ENCODE assay signal across 20 cellular contexts in the genomic region with DNA sequence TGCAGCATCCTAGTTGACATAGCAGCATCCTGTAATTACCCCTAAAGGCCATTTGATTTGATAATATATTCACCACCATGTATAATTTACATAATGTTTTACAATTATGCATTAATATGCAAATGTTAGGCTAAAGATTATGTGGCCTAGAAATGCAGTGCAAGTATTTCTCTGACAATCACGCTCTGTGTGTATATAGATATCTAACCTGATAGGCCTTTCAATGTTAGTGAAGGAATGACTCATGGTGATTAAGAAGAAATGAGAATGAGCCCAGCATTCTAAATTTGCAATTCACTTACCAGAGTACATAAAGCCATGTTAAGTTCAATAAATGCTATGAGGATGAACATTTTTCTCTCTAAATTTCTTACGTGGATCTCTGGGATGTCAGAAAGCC.
DNase-seq lines count a peak whose midpoint lies in the region; ATAC-seq, FAIRE-seq and TF ChIP-seq lines count a peak whose summit lies in the region.
"Had no signal": no experiment of that assay in that cellular context is flagged by ENCODE, and none has a peak within 500 bp of the region (broad histone marks: within the 10 kb centered on the region; RNA-seq: fewer than 3 reads in every experiment).

No MANE protein-coding gene starts in this region.

- no peaks in the 10 kb centered on the region for H3K9me2 ChIP-seq in SK-N-SH

- no peak overlapping the region for H4K12ac ChIP-seq in trophoblast cell (ENCODE audit: low read depth, low read length)

- H3K9me3 ChIP-seq in SK-N-SH (no peaks in the 10 kb centered on the region), astrocyte (ENCODE audit: insufficient read depth, low read depth, low read length) (no peaks in the 10 kb centered on the region), neuronal stem cell (replicated peaks in 1 of 2; ENCODE audit: control insufficient read depth in 2 of 2, insufficient read depth in 1 of 2, low read depth in 1 of 2, low read length in 2 of 2) (peaks cover 0 to 24% of the 10 kb centered on the region in 2 donors), trophoblast cell (ENCODE audit: insufficient read depth, low read depth, low read length) (peaks cover 2% of the 10 kb centered on the region)

- CTCF ChIA-PET in SK-N-SH (lab: Yijun Ruan, JAX), result interaction anchor here (0.7 to 2.2 kb wide), 6 partner anchors 10 to 613 kb away, joined by 3 to 11 read pairs (median 5); no protein-coding TSS in a partner anchor

- TF ChIP-seq RAD21 in SK-N-SH (IDR thresholded peaks at IDR 0.05; ENCODE audit: low read length), result no peak

- H4K8ac ChIP-seq in neuronal stem cell (ENCODE audit: low read depth, low read length), result no peak overlapping the region
- H4K8ac ChIP-seq in trophoblast cell (ENCODE audit: low read depth, low read length), result no peak overlapping the region

- H3K9ac ChIP-seq in SK-N-SH (no peak overlapping the region), astrocyte (ENCODE audit: low read length) (no peak overlapping the region), neuronal stem cell (ENCODE audit: low read depth, low read length, poor library complexity) (no peak overlapping the region), trophoblast cell (ENCODE audit: low read length) (no peak overlapping the region)
- H3K9ac ChIP-seq: BLaER1 had no signal

- H3K4ac ChIP-seq in neuronal stem cell (ENCODE audit: low read length), result no peak overlapping the region
- H3K4ac ChIP-seq in trophoblast cell (ENCODE audit: low read depth, low read length), result no peak overlapping the region

- H2BK5ac ChIP-seq in neuronal stem cell (ENCODE audit: low read length), result no peak overlapping the region
- no peak overlapping the region for H2BK5ac ChIP-seq in trophoblast cell (ENCODE audit: low read depth, low read length, poor library complexity)

- H3K79me1 ChIP-seq in neuronal stem cell (ENCODE audit: low read depth, low read length), result no peaks in the 10 kb centered on the region
- H3K79me1 ChIP-seq in trophoblast cell (ENCODE audit: low read length), result no peaks in the 10 kb centered on the region

- H3K36me3 ChIP-seq in SK-N-SH (replicated peaks in 1 of 2; ENCODE audit: control insufficient read depth in 1 of 2, insufficient read depth in 2 of 2, low read length in 1 of 2) (no peaks in the 10 kb centered on the region), astrocyte (ENCODE audit: insufficient read depth, low read length) (no peaks in the 10 kb centered on the region), neuronal stem cell (replicated peaks in 1 of 2; ENCODE audit: control insufficient read depth in 2 of 2, insufficient read depth in 2 of 2, low read length in 2 of 2) (no peaks in the 10 kb centered on the region), trophoblast cell (ENCODE audit: control insufficient read depth in 1 of 2, insufficient read depth in 2 of 2, low read length in 2 of 2) (no peaks in the 10 kb centered on the region)

- H3K79me2 ChIP-seq in SK-N-SH (ENCODE audit: insufficient read depth), result no peaks in the 10 kb centered on the region
- no peaks in the 10 kb centered on the region for H3K79me2 ChIP-seq in astrocyte (ENCODE audit: insufficient read depth, low read length)
- H3K79me2 ChIP-seq in trophoblast cell (ENCODE audit: control insufficient read depth, insufficient read depth, low read length, poor library complexity), result no peaks in the 10 kb centered on the region

- H3F3A ChIP-seq in SK-N-SH (replicated peaks; ENCODE audit: insufficient read depth), result no peaks in the 10 kb centered on the region

- peaks cover 0 to 15% of the 10 kb centered on the region in 2 experiments; a peak in 2 of 4 replicates for H3K4me1 ChIP-seq in SK-N-SH (ENCODE audit: control insufficient read depth in 1 of 2, insufficient read depth in 2 of 2, low read depth in 1 of 2, low read length in 1 of 2)
- H3K4me1 ChIP-seq in astrocyte (ENCODE audit: insufficient read depth, low read length), result peaks cover 11% of the 10 kb centered on the region
- no peaks in the 10 kb centered on the region for H3K4me1 ChIP-seq in foreskin keratinocyte
- peaks cover 0 to 9% of the 10 kb centered on the region in 2 donors for H3K4me1 ChIP-seq in neuronal stem cell (ENCODE audit: control insufficient read depth in 2 of 2, insufficient read depth in 1 of 2, low read depth in 1 of 2, low read length in 2 of 2)
- no peaks in the 10 kb centered on the region for H3K4me1 ChIP-seq in trophoblast cell (ENCODE audit: control insufficient read depth in 1 of 2, insufficient read depth in 2 of 2, low read length in 2 of 2)
- H3K4me1 ChIP-seq: BLaER1 had no signal

- no peak for ATAC-seq in SK-N-SH treated with all-trans-retinoic acid at 6 μM for 48 hours
- peak; percentile 13 for ATAC-seq in foreskin keratinocyte
- ATAC-seq: CD8-positive, alpha-beta T cell had no signal

- no peak for FAIRE-seq in astrocyte (lab: Jason Lieb, UNC)
- FAIRE-seq: GM19239 had no signal

- no peak overlapping the region for H2AK5ac ChIP-seq in neuronal stem cell (ENCODE audit: low read depth, low read length)
- no peak overlapping the region for H2AK5ac ChIP-seq in trophoblast cell (ENCODE audit: low read length)

- H2AFZ ChIP-seq in SK-N-SH (ENCODE audit: low read depth), result no peak overlapping the region
- H2AFZ ChIP-seq in astrocyte (ENCODE audit: low read depth, low read length), result no peak overlapping the region
- H2AFZ ChIP-seq in neuronal stem cell (ENCODE audit: low read length), result no peak overlapping the region
- H2AFZ ChIP-seq in trophoblast cell (ENCODE audit: insufficient read depth, low read length, poor library complexity), result no peak overlapping the region

- intact Hi-C loops in posterior vena cava (cut with DNase I), result no loop called here

- H3K23ac ChIP-seq in neuronal stem cell (ENCODE audit: low read depth, low read length, poor library complexity) (no peak overlapping the region), trophoblast cell (ENCODE audit: low read length) (no peak overlapping the region)

- DNase-seq in SK-N-SH (no peak), HT1080 (ENCODE audit: low read depth) (peak; percentile 7), astrocyte (ENCODE audit: low read depth) (peak; percentile 14), foreskin keratinocyte (peak in 1 of 2 donors; percentile 32), posterior vena cava (ENCODE audit: low spot score) (no peak), neuronal stem cell (ENCODE audit: low spot score) (no peak), trophoblast cell (no peak)
- DNase-seq: CD8-positive, alpha-beta T cell; H9; Kasumi-1; NCI-H187; NCI-H226; NCI-H69; OCI-M1; RPMI8226 had no signal

- 28% methylated on average over 2 of the region's 2 CpGs for WGBS in SK-N-SH (ENCODE audit: low lambda C conversion rate)
- no CpG with 5 or more reads among the region's 2 CpGs for WGBS in neuronal stem cell (ENCODE audit: extremely low coverage in 2 of 2, insufficient read length in 2 of 2, insufficient replicate concordance in 1 of 2), 2 donors
- WGBS in trophoblast cell (ENCODE audit: extremely low coverage, insufficient coverage, insufficient read length), result no CpG with 5 or more reads among the region's 2 CpGs

- H3K4me3 ChIP-seq in SK-N-SH (ENCODE audit: low read depth in 2 of 2, low read length in 1 of 2) (no peak overlapping the region), astrocyte (ENCODE audit: insufficient read depth, low read depth, low read length) (no peak overlapping the region), neuronal stem cell (ENCODE audit: low read length in 2 of 2) (no peak overlapping the region), trophoblast cell (ENCODE audit: low read depth, low read length) (no peak overlapping the region)
- H3K4me3 ChIP-seq: BLaER1 had no signal

- H3K4me2 ChIP-seq in SK-N-SH, result no peak overlapping the region
- peak overlapping the region; percentile 8 for H3K4me2 ChIP-seq in astrocyte (ENCODE audit: low read length)
- H3K4me2 ChIP-seq in neuronal stem cell (ENCODE audit: insufficient read depth, low read length, poor library complexity, severe bottlenecking), result no peak overlapping the region
- no peak overlapping the region for H3K4me2 ChIP-seq in trophoblast cell (ENCODE audit: low read length)
- H3K4me2 ChIP-seq: BLaER1 had no signal

- H4K91ac ChIP-seq in neuronal stem cell (ENCODE audit: low read depth, low read length, poor library complexity) (no peak overlapping the region), trophoblast cell (ENCODE audit: low read depth, low read length) (no peak overlapping the region)

- H2BK120ac ChIP-seq in neuronal stem cell (ENCODE audit: low read depth, low read length), result no peak overlapping the region
- H2BK120ac ChIP-seq in trophoblast cell (ENCODE audit: insufficient read depth, low read length, poor library complexity), result no peak overlapping the region

- H3K9me3 Mint-ChIP-seq in astrocyte (ENCODE audit: unreplicated experiment), result peaks cover 1% of the 10 kb centered on the region
- H3K9me3 Mint-ChIP-seq: CD8-positive, alpha-beta T cell had no signal

- H3K27me3 ChIP-seq in SK-N-SH (ENCODE audit: insufficient read depth), result no peaks in the 10 kb centered on the region
- H3K27me3 ChIP-seq in astrocyte (ENCODE audit: insufficient read depth, low read length), result no peaks in the 10 kb centered on the region
- no peaks in the 10 kb centered on the region for H3K27me3 ChIP-seq in foreskin keratinocyte
- H3K27me3 ChIP-seq in neuronal stem cell (ENCODE audit: control insufficient read depth in 3 of 3, insufficient read depth in 3 of 3, low read depth in 1 of 3, low read length in 3 of 3), result no peaks in the 10 kb centered on the region
- H3K27me3 ChIP-seq in trophoblast cell (ENCODE audit: insufficient read depth, low read length), result no peaks in the 10 kb centered on the region
- H3K27me3 ChIP-seq: BLaER1 had no signal

- peaks cover 1% of the 10 kb centered on the region for H3K36me3 Mint-ChIP-seq in astrocyte (ENCODE audit: low read depth, unreplicated experiment)

- POLR2A ChIA-PET in SK-N-SH (lab: Yijun Ruan, JAX), result no interaction called here

- H4K20me1 ChIP-seq in SK-N-SH (ENCODE audit: insufficient read depth) (no peaks in the 10 kb centered on the region), astrocyte (ENCODE audit: insufficient read depth, low read length) (no peaks in the 10 kb centered on the region)
- H4K20me1 ChIP-seq: BLaER1 had no signal

- no peak for TF ChIP-seq EP300 in SK-N-SH (IDR thresholded peaks at IDR 0.05; ENCODE audit: borderline replicate concordance in 1 of 2, low read depth in 1 of 2, low read length in 1 of 2)

- H3K4me3 Mint-ChIP-seq in astrocyte (ENCODE audit: unreplicated experiment), result no peak overlapping the region
- H3K4me3 Mint-ChIP-seq: CD8-positive, alpha-beta T cell; H9; IgD-negative memory B cell had no signal

- H3K14ac ChIP-seq in neuronal stem cell (ENCODE audit: low read length) (no peak overlapping the region), trophoblast cell (ENCODE audit: low read length) (no peak overlapping the region)

- H2BK15ac ChIP-seq in neuronal stem cell (ENCODE audit: low read length), result no peak overlapping the region

- H2BK12ac ChIP-seq in neuronal stem cell (ENCODE audit: low read length) (no peak overlapping the region), trophoblast cell (ENCODE audit: low read length) (no peak overlapping the region)

- H3K27me3 Mint-ChIP-seq in astrocyte (ENCODE audit: low read depth, unreplicated experiment), result no peaks in the 10 kb centered on the region
- H3K27me3 Mint-ChIP-seq: IgD-negative memory B cell had no signal

- no peak for TF ChIP-seq CTCF in SK-N-SH (IDR thresholded peaks at IDR 0.05)
- no peak for TF ChIP-seq CTCF in astrocyte (IDR thresholded peaks at IDR 0.05; ENCODE audit: insufficient read depth, low read depth, low read length)
- TF ChIP-seq CTCF in foreskin keratinocyte (conservative IDR thresholded peaks at IDR 0.05), result no peak

- H3K18ac ChIP-seq in neuronal stem cell (ENCODE audit: low read length) (no peak overlapping the region), trophoblast cell (ENCODE audit: low read length) (no peak overlapping the region)

- H3K27ac Mint-ChIP-seq in astrocyte (ENCODE audit: unreplicated experiment), result no peak overlapping the region
- H3K27ac Mint-ChIP-seq: H9, IgD-negative memory B cell had no signal

- H3K4me1 Mint-ChIP-seq in astrocyte (ENCODE audit: low read depth, unreplicated experiment), result peaks cover 9% of the 10 kb centered on the region
- H3K4me1 Mint-ChIP-seq: H9 had no signal

- H3K27ac ChIP-seq in SK-N-SH (ENCODE audit: low read depth in 2 of 2, low read length in 1 of 2), result peak overlapping the region in 1 of 2 experiments; percentile 76; a peak in 2 of 4 replicates
- peak overlapping the region; percentile 39 for H3K27ac ChIP-seq in astrocyte (ENCODE audit: low read depth, low read length)
- H3K27ac ChIP-seq in foreskin keratinocyte, result no peak overlapping the region
- no peak overlapping the region for H3K27ac ChIP-seq in neuronal stem cell (replicated peaks; ENCODE audit: low read length)
- H3K27ac ChIP-seq in trophoblast cell (ENCODE audit: low read depth, low read length), result no peak overlapping the region
- H3K27ac ChIP-seq: 22Rv1, BLaER1 had no signal

Comparison
In these comparisons a context has a peak if more than half of its experiments do, and no peak if none do; other contexts are left out.
1. DNase-seq: peak in HT1080 (single experiment) and astrocyte (single experiment); none in SK-N-SH (single experiment), posterior vena cava (single experiment), neuronal stem cell (single experiment) and trophoblast cell (0 of 2).